In genomic region chr6:98921038-98921437, GRCh38 we compare ENCODE assay signal across 16 cellular contexts. TPM values are rescaled to one million over a fixed set of nuclear protein-coding genes. Genes with fewer than 3 reads are reported as not detected.
A peak's percentile ranks its signal among the peaks of the same experiment; 100 is the strongest.
DNase-seq lines count a peak whose midpoint lies in the region; ATAC-seq, FAIRE-seq and TF ChIP-seq lines count a peak whose summit lies in the region.
"Had no signal": no experiment of that assay in that cellular context is flagged by ENCODE, and none has a peak within 500 bp of the region (broad histone marks: within the 10 kb centered on the region; RNA-seq: fewer than 3 reads in every experiment).

No MANE protein-coding gene starts in this region.

- no peak for TF ChIP-seq RAD21 in IMR-90 (IDR thresholded peaks at IDR 0.05; ENCODE audit: low read length)

- no peak overlapping the region for H2BK20ac ChIP-seq in IMR-90 (ENCODE audit: low read depth, low read length)

- H3K9me3 ChIP-seq in IMR-90 (ENCODE audit: control insufficient read depth, insufficient read depth, low read length) = no peaks in the 10 kb centered on the region
- H3K9me3 ChIP-seq in CD8-positive, alpha-beta memory T cell (ENCODE audit: low read length) = no peaks in the 10 kb centered on the region
- H3K9me3 ChIP-seq: ascending aorta, SJCRH30 had no signal

- no peak overlapping the region for H2BK5ac ChIP-seq in IMR-90 (ENCODE audit: low read depth, low read length, poor library complexity, severe bottlenecking)

- no peaks in the 10 kb centered on the region for H4K20me1 ChIP-seq in IMR-90 (ENCODE audit: insufficient read depth, low read length)

- no peak overlapping the region for H2AK5ac ChIP-seq in IMR-90 (ENCODE audit: low read depth, low read length)

- H4K5ac ChIP-seq in IMR-90 (ENCODE audit: low read depth, low read length) = no peak overlapping the region

- H3K4me3 ChIP-seq in IMR-90 (ENCODE audit: insufficient read depth, low read depth, low read length) = no peak overlapping the region
- H3K4me3 ChIP-seq in CD8-positive, alpha-beta memory T cell (ENCODE audit: low read length) = no peak overlapping the region
- H3K4me3 ChIP-seq: ascending aorta, SJCRH30 had no signal

- no peak overlapping the region for H3K4me2 ChIP-seq in IMR-90 (ENCODE audit: low read depth, low read length)

- H4K8ac ChIP-seq in IMR-90 (ENCODE audit: low read depth in 2 of 2, low read length in 2 of 2) = no peak overlapping the region

- no peaks in the 10 kb centered on the region; a peak in 1 of 4 replicates for H3K79me1 ChIP-seq in IMR-90 (ENCODE audit: low read depth in 1 of 2, low read length in 2 of 2)

- no peaks in the 10 kb centered on the region for H3K27me3 ChIP-seq in IMR-90 (ENCODE audit: control insufficient read depth, insufficient read depth, low read length)
- H3K27me3 ChIP-seq in CD8-positive, alpha-beta memory T cell (ENCODE audit: insufficient read depth, low read length, poor library complexity, severe bottlenecking) = no peaks in the 10 kb centered on the region
- H3K27me3 ChIP-seq: ascending aorta, SJCRH30 had no signal

- H4K91ac ChIP-seq in IMR-90 (ENCODE audit: insufficient read depth, low read depth, low read length) = no peak overlapping the region

- in situ Hi-C loops in IMR-90 (cut with MboI; ENCODE audit: low sequenced_read_pairs) = no loop called here

- no peak overlapping the region for H2BK120ac ChIP-seq in IMR-90 (ENCODE audit: low read depth, low read length)

- ATAC-seq in GM19452 (IDR thresholded peaks at IDR 0.05; ENCODE audit: unreplicated experiment) (peak; percentile 91), HG02885 (IDR thresholded peaks at IDR 0.05; ENCODE audit: poor library complexity, unreplicated experiment) (peak; percentile 96), IMR-90 (ENCODE audit: low read depth) (no peak)

- no peak overlapping the region for H3K9ac ChIP-seq in IMR-90 (ENCODE audit: low read depth, low read length)

- DNase-seq in GM12891 (ENCODE audit: insufficient read length, low spot score) = no peak
- DNase-seq in IMR-90 = peak; percentile 10
- no peak for DNase-seq in CD8-positive, alpha-beta memory T cell
- DNase-seq in T-helper 2 cell = no peak
- DNase-seq in DMS114 treated with DMSO at 0.1 percent for 48 hours (lab: John Stamatoyannopoulos, UW; ENCODE audit: unreplicated experiment) = no peak
- no peak for DNase-seq in activated CD4-positive, alpha-beta T cell treated with anti-CD3 and anti-CD28 coated beads, Interleukin-2, amount 10 ng/mL, durations not matched to agents 24 days and 14 days
- DNase-seq: activated CD8-positive, alpha-beta memory T cell treated with anti-CD3 and anti-CD28 coated beads for 24 hours; NCI-H345; SJCRH30; substantia nigra had no signal

- H3K23ac ChIP-seq in IMR-90 (ENCODE audit: low read depth, low read length) = no peak overlapping the region

- 0 out of 2 replicates have a peak, but pooled peaks cover 1% of the 10 kb centered on the region for H3K36me3 ChIP-seq in IMR-90 (ENCODE audit: control insufficient read depth, insufficient read depth, low read length)
- H3K36me3 ChIP-seq in CD8-positive, alpha-beta memory T cell (ENCODE audit: insufficient read depth, low read length) = peaks cover 8% of the 10 kb centered on the region
- H3K36me3 ChIP-seq: SJCRH30 had no signal

- H3K9me1 ChIP-seq in IMR-90 (ENCODE audit: insufficient read depth, low read length) = peaks cover 5% of the 10 kb centered on the region; the same call in 1 of the 2 replicates

- H2AK9ac ChIP-seq in IMR-90 (replicated peaks; ENCODE audit: low read depth, low read length, poor library complexity) = no peak overlapping the region

- TF ChIP-seq CTCF in IMR-90 (conservative IDR thresholded peaks at IDR 0.05; ENCODE audit: low read depth, low read length) = no peak

- H3K9me3 Mint-ChIP-seq in CD8-positive, alpha-beta memory T cell = peaks cover 0 to 2% (median 0%) of the 10 kb centered on the region in 5 donors
- no peaks in the 10 kb centered on the region for H3K9me3 Mint-ChIP-seq in activated CD4-positive, alpha-beta T cell treated with anti-CD3 and anti-CD28 coated beads, Interleukin-2, amount 10 ng/mL, durations not matched to agents 24 days and 14 days

- no peak overlapping the region for H2AFZ ChIP-seq in IMR-90 (replicated peaks; ENCODE audit: low read length, poor library complexity)

- intact Hi-C loops in IMR-90 (cut with micrococcal nuclease) = no loop called here
- intact Hi-C loops in activated CD4-positive, alpha-beta T cell treated with anti-CD3 and anti-CD28 coated beads, Interleukin-2, amount 10 ng/mL, durations not matched to agents 24 days and 14 days (cut with micrococcal nuclease) = no loop called here

- POLR2A ChIA-PET in IMR-90 (lab: Charles Lee; ENCODE audit: unreplicated experiment) = no interaction called here
- POLR2A ChIA-PET in CD8-positive, alpha-beta memory T cell (lab: Charles Lee) = no interaction called here

- dilution Hi-C loops in IMR-90 (cut with HindIII; ENCODE audit: low sequenced_read_pairs, unreplicated experiment) = no loop called here

- no peak overlapping the region for H3K14ac ChIP-seq in IMR-90 (replicated peaks; ENCODE audit: low read depth, low read length)

- no peak overlapping the region for H3K27ac ChIP-seq in IMR-90 (ENCODE audit: insufficient read depth, low read length)
- no peak overlapping the region for H3K27ac ChIP-seq in CD8-positive, alpha-beta memory T cell (ENCODE audit: low read depth, low read length)
- H3K27ac ChIP-seq: ascending aorta, epithelial cell of prostate, SJCRH30 had no signal

- peaks cover 13 to 35% (median 23%) of the 10 kb centered on the region in 3 donors for H3K4me1 Mint-ChIP-seq in CD8-positive, alpha-beta memory T cell
- peaks cover 8% of the 10 kb centered on the region for H3K4me1 Mint-ChIP-seq in activated CD4-positive, alpha-beta T cell treated with anti-CD3 and anti-CD28 coated beads, Interleukin-2, amount 10 ng/mL, durations not matched to agents 24 days and 14 days

- H3K27ac Mint-ChIP-seq in CD8-positive, alpha-beta memory T cell = peak overlapping the region in 1 of 8 donors; percentile 34
- no peak overlapping the region for H3K27ac Mint-ChIP-seq in activated CD4-positive, alpha-beta T cell treated with anti-CD3 and anti-CD28 coated beads, Interleukin-2, amount 10 ng/mL, durations not matched to agents 24 days and 14 days
- H3K27ac Mint-ChIP-seq: B cell had no signal

- no peak overlapping the region for H3K4ac ChIP-seq in IMR-90 (ENCODE audit: low read depth, low read length)

- BruUV-seq in IMR-90 (replicated peaks; lab: Mats Ljungman, UMichigan) = no TSS peak

- no peak overlapping the region for H3K4me3 Mint-ChIP-seq in CD8-positive, alpha-beta memory T cell
- H3K4me3 Mint-ChIP-seq in activated CD4-positive, alpha-beta T cell treated with anti-CD3 and anti-CD28 coated beads, Interleukin-2, amount 10 ng/mL, durations not matched to agents 24 days and 14 days = no peak overlapping the region
- H3K4me3 Mint-ChIP-seq: B cell, nephron had no signal

- no peaks in the 10 kb centered on the region for H3K27me3 Mint-ChIP-seq in CD8-positive, alpha-beta memory T cell
- H3K27me3 Mint-ChIP-seq in activated CD4-positive, alpha-beta T cell treated with anti-CD3 and anti-CD28 coated beads, Interleukin-2, amount 10 ng/mL, durations not matched to agents 24 days and 14 days = no peaks in the 10 kb centered on the region
- H3K27me3 Mint-ChIP-seq: B cell had no signal

- H3K4me1 ChIP-seq in IMR-90 (ENCODE audit: control insufficient read depth, insufficient read depth, low read length) = no peaks in the 10 kb centered on the region
- no peaks in the 10 kb centered on the region for H3K4me1 ChIP-seq in CD8-positive, alpha-beta memory T cell (ENCODE audit: insufficient read depth, low read length)
- H3K4me1 ChIP-seq: ascending aorta, SJCRH30 had no signal

- FAIRE-seq in GM12891 (lab: Jason Lieb, UNC) = peak; percentile 75

- no peak overlapping the region for H3K56ac ChIP-seq in IMR-90 (ENCODE audit: extremely low read depth, insufficient read depth, low read length)

- H3K36me3 Mint-ChIP-seq in CD8-positive, alpha-beta memory T cell = peaks cover 17 to 50% (median 24%) of the 10 kb centered on the region in 3 donors
- peaks cover 13% of the 10 kb centered on the region for H3K36me3 Mint-ChIP-seq in activated CD4-positive, alpha-beta T cell treated with anti-CD3 and anti-CD28 coated beads, Interleukin-2, amount 10 ng/mL, durations not matched to agents 24 days and 14 days (ENCODE audit: low read depth)

- no peak for TF ChIP-seq POLR2A in GM12891 (IDR thresholded peaks at IDR 0.05; ENCODE audit: low read depth, low read length)
- no peak for TF ChIP-seq POLR2A in IMR-90 (IDR thresholded peaks at IDR 0.05; ENCODE audit: low read depth, low read length)

- CTCF ChIA-PET in IMR-90 (lab: Yijun Ruan, JAX) = no interaction called here
- CTCF ChIA-PET in CD8-positive, alpha-beta memory T cell (lab: Charles Lee) = no interaction called here

- no peak overlapping the region for H3K18ac ChIP-seq in IMR-90 (ENCODE audit: low read depth, low read length)

- H2BK15ac ChIP-seq in IMR-90 (ENCODE audit: low read depth, low read length) = no peak overlapping the region

TF ChIP-seq in GM12891, 5 proteins besides CTCF, POLR2A, EP300 and RAD21:
- TF ChIP-seq SPI1 (IDR thresholded peaks at IDR 0.05; ENCODE audit: low read depth, low read length) = peak; percentile 29; the same call in 1 of the 2 replicates
- no peak for TF ChIP-seq PAX5 (IDR thresholded peaks at IDR 0.05; ENCODE audit: insufficient read depth, low read length, severe bottlenecking)

TF ChIP-seq in IMR-90, 13 proteins besides CTCF, POLR2A, EP300 and RAD21 (continues in another document):
- TF ChIP-seq RCOR1 (IDR thresholded peaks at IDR 0.05; ENCODE audit: insufficient replicate concordance, low read length) (no peak), MXI1 (IDR thresholded peaks at IDR 0.05; ENCODE audit: borderline replicate concordance, low read depth, low read length) (no peak), CHD1 (IDR thresholded peaks at IDR 0.05; ENCODE audit: low read depth, low read length) (no peak), CEBPB (IDR thresholded peaks at IDR 0.05; ENCODE audit: low read depth, low read length) (no peak), FOS (IDR thresholded peaks at IDR 0.05; ENCODE audit: low read depth, low read length) (no peak)
- TF ChIP-seq, protein P1, sequence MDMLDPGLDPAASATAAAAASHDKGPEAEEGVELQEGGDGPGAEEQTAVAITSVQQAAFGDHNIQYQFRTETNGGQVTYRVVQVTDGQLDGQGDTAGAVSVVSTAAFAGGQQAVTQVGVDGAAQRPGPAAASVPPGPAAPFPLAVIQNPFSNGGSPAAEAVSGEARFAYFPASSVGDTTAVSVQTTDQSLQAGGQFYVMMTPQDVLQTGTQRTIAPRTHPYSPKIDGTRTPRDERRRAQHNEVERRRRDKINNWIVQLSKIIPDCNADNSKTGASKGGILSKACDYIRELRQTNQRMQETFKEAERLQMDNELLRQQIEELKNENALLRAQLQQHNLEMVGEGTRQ (IDR thresholded peaks at IDR 0.05; ENCODE audit: low read depth, low read length) = no peak

RNA-seq across cellular contexts. Expression of gene FBXL4, which starts 26.7 kb away (rescaled TPM):
- 3.3 TPM for polyA plus RNA-seq in GM12891 (2012; ENCODE audit: low read depth, missing spikeins)
- 16.1 and 17.6 TPM in 2 replicates for total RNA-seq in IMR-90 (2012; rRNA removed)
- 6.1 and 7.8 TPM in 2 replicates for polyA plus RNA-seq in IMR-90 (2012; rRNA removed)
- polyA plus RNA-seq in IMR-90 (2012; cell fraction: cytosol; rRNA removed) = 2.5 and 3.7 TPM in 2 replicates
- polyA plus RNA-seq in IMR-90 (2012; cell fraction: nucleus; rRNA removed; ENCODE audit: low replicate concordance) = 1.7 and 9.2 TPM in 2 replicates
- 10 to 100 TPM; 12.4 to 12.7 TPM for total RNA-seq in CD8-positive, alpha-beta memory T cell
- polyA plus RNA-seq in CD8-positive, alpha-beta memory T cell = 9.6 TPM
- 12.8 and 15.3 TPM in 2 replicates for total RNA-seq in activated CD4-positive, alpha-beta T cell treated with anti-CD3 and anti-CD28 coated beads, Interleukin-2, amount 10 ng/mL, durations not matched to agents 24 days and 14 days
